ENCODE assay signal across 17 cellular contexts in the genomic region with DNA sequence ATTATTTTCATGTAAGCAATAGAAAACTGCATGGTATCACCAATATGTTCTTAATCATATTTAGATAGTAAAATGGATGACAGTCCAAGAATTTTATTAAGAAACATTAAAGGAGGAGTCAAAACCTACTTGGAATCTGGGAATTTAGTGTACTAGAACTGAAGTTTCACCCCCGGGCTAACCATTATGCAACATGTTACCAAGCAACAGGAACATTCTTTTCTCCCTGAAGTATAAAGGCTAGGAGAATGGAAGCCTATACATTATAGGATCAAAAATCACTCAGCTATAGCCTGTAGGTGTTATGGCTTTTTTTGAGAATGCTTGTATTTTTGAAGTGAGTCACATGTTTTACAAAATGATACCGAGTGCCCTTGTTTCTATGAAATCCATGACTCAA.
A peak's percentile ranks its signal among the peaks of the same experiment; 100 is the strongest.
DNase-seq lines count a peak whose midpoint lies in the region; TF ChIP-seq lines count a peak whose summit lies in the region.
"Had no signal": no experiment of that assay in that cellular context is flagged by ENCODE, and none has a peak within 500 bp of the region (broad histone marks: within the 10 kb centered on the region; RNA-seq: fewer than 3 reads in every experiment).

No MANE protein-coding gene starts in this region.

- H3K9me3 ChIP-seq in GM23248 (ENCODE audit: low read depth), result no peaks in the 10 kb centered on the region
- H3K9me3 ChIP-seq: BLaER1 had no signal

- no peak overlapping the region for H3K9ac ChIP-seq in GM23248
- H3K9ac ChIP-seq: BLaER1 had no signal

- no peaks in the 10 kb centered on the region for H3K9me3 Mint-ChIP-seq in type B pancreatic cell
- H3K9me3 Mint-ChIP-seq: GM23338 had no signal

- no peak overlapping the region for H3K27ac ChIP-seq in GM23248
- H3K27ac ChIP-seq: BLaER1 had no signal

- H3K27ac Mint-ChIP-seq in type B pancreatic cell, result no peak overlapping the region
- H3K27ac Mint-ChIP-seq: CD8-positive, alpha-beta memory T cell; GM23338 had no signal

- H2AFZ ChIP-seq in GM23248, result no peak overlapping the region
- H2AFZ ChIP-seq: GM23338 had no signal

- in situ Hi-C loops in GM23248 (cut with MboI), result no loop called here

- H3K9me2 ChIP-seq in GM23248 (ENCODE audit: insufficient read depth), result no peaks in the 10 kb centered on the region

- no peaks in the 10 kb centered on the region for H3K79me2 ChIP-seq in GM23248 (ENCODE audit: insufficient read depth)

- H3K36me3 ChIP-seq in GM23248 (ENCODE audit: low read depth), result no peaks in the 10 kb centered on the region
- H3K36me3 ChIP-seq: BLaER1 had no signal

- H3K4me3 Mint-ChIP-seq in type B pancreatic cell, result no peak overlapping the region
- H3K4me3 Mint-ChIP-seq: CD8-positive, alpha-beta memory T cell; GM23338 had no signal

- H3K4me2 ChIP-seq in GM23248 (ENCODE audit: unreplicated experiment), result no peak overlapping the region
- H3K4me2 ChIP-seq: BLaER1, GM23338 had no signal

- DNase-seq in GM23248 (peak; percentile 1), amniotic epithelial cell (ENCODE audit: low read depth) (peak; percentile 66), fibroblast of villous mesenchyme (ENCODE audit: low read depth) (peak; percentile 13), type B pancreatic cell (ENCODE audit: extremely low spot score, unreplicated experiment) (no peak), inferior parietal cortex (ENCODE audit: extremely low spot score) (no peak), NCI-H526 treated with DMSO at 0.1 percent for 48 hours (lab: John Stamatoyannopoulos, UW) (no peak)
- DNase-seq in activated CD4-positive, alpha-beta T cell treated with anti-CD3 and anti-CD28 coated beads, Interleukin-2, amount 50 U/mL, for 48 hours, result no peak
- DNase-seq: CD8-positive, alpha-beta memory T cell; DMS79 treated with DMSO at 0.1 percent for 48 hours; GDM1; NCI-H1436 treated with DMSO at 0.1 percent for 48 hours; NCI-H2081; NCI-H510A treated with DMSO at 0.1 percent for 48 hours; SHP77 treated with DMSO at 0.1 percent for 48 hours had no signal

- no peaks in the 10 kb centered on the region for H3F3A ChIP-seq in GM23248 (ENCODE audit: insufficient read depth)

- no peaks in the 10 kb centered on the region for H4K20me1 ChIP-seq in GM23248 (ENCODE audit: insufficient read depth)
- H4K20me1 ChIP-seq: BLaER1 had no signal

- H3K4me3 ChIP-seq in GM23248 (no peak overlapping the region), fibroblast of villous mesenchyme (ENCODE audit: low read depth, low read length) (no peak overlapping the region)
- H3K4me3 ChIP-seq: BLaER1, GM23338, K562 had no signal

- H3K27me3 ChIP-seq in GM23248 (replicated peaks; ENCODE audit: insufficient read depth), result no peaks in the 10 kb centered on the region
- H3K27me3 ChIP-seq: BLaER1 had no signal

- no peaks in the 10 kb centered on the region for H3K4me1 ChIP-seq in GM23248 (ENCODE audit: insufficient read depth)
- H3K4me1 ChIP-seq: BLaER1 had no signal

- no peaks in the 10 kb centered on the region for H3K27me3 Mint-ChIP-seq in type B pancreatic cell
- H3K27me3 Mint-ChIP-seq: CD8-positive, alpha-beta memory T cell had no signal

- TF ChIP-seq CTCF in fibroblast of villous mesenchyme (IDR thresholded peaks at IDR 0.05; ENCODE audit: insufficient read depth, low read depth, low read length) (no peak), type B pancreatic cell (conservative IDR thresholded peaks at IDR 0.05) (no peak)

- no peaks in the 10 kb centered on the region for H3K36me3 Mint-ChIP-seq in type B pancreatic cell
- H3K36me3 Mint-ChIP-seq: CD8-positive, alpha-beta memory T cell had no signal

- WGBS in GM23248 (ENCODE audit: low coverage in 1 of 2, low lambda C conversion rate in 2 of 2, missing lambda C conversion rate in 2 of 2), 2 experiments, result 23% methylated on average over 2 of the region's 2 CpGs

- H3K4me1 Mint-ChIP-seq in type B pancreatic cell (ENCODE audit: unreplicated experiment), result no peaks in the 10 kb centered on the region
- H3K4me1 Mint-ChIP-seq: CD8-positive, alpha-beta memory T cell had no signal

Comparison
In these comparisons a context has a peak if more than half of its experiments do, and no peak if none do; other contexts are left out.
1. DNase-seq: peak in GM23248 (single experiment), amniotic epithelial cell (single experiment) and fibroblast of villous mesenchyme (single experiment); none in type B pancreatic cell (single experiment), inferior parietal cortex (single experiment), activated CD4-positive, alpha-beta T cell treated with anti-CD3 and anti-CD28 coated beads, Interleukin-2, amount 50 U/mL, for 48 hours (0 of 2) and NCI-H526 treated with DMSO at 0.1 percent for 48 hours (single experiment).